In the genomic region with DNA sequence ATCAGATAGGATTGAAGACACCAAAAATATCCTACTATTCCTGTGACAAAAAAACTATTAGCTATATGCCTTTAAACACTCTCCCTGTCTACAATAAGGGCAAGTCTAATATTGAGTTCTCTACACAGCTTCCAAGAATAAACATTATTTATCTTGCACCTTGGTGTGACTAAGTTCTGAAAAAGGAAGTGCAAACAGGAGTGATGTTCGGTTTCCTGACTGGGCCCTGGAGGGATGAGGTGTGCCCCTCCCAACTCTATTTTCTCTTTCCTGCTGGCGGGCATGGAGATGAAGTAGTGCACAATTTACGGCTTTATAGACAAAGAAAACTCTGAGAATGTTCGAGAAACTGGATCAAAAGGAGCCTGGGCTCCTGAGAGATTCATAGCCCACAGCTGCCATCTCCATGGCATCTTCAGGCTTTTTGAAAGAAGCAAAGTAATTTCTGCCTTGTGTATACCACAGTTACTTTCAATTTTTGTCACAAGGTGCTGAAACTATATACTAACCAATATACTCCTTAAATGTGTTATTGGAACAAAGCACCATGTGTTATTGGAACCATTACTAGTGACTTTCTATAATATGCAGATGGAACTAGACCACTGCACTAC, we compare ENCODE assay signal across 16 cellular contexts. TPM values are rescaled to one million over a fixed set of nuclear protein-coding genes. Genes with fewer than 3 reads are reported as not detected.
DNase-seq lines count a peak whose midpoint lies in the region; ATAC-seq and TF ChIP-seq lines count a peak whose summit lies in the region.
"Had no signal": no experiment of that assay in that cellular context is flagged by ENCODE, and none has a peak within 500 bp of the region (broad histone marks: within the 10 kb centered on the region; RNA-seq: fewer than 3 reads in every experiment).

No MANE protein-coding gene starts in this region.

- no peaks in the 10 kb centered on the region for H3K36me3 ChIP-seq in hepatocyte (replicated peaks; ENCODE audit: insufficient read depth, low read depth)

- no peaks in the 10 kb centered on the region for H3K9me3 ChIP-seq in hepatocyte (ENCODE audit: low read depth)

- no peaks in the 10 kb centered on the region for H4K20me1 ChIP-seq in hepatocyte (ENCODE audit: insufficient read depth, poor library complexity, severe bottlenecking)

- no peak overlapping the region for H3K4me3 Mint-ChIP-seq in stimulated activated memory B cell treated with anti-CD40 and anti-IgM and Interleukin-4, amounts not matched to agents 10 μg/mL and 1 μg/mL and 100 μg/mL, for 72 hours
- H3K4me3 Mint-ChIP-seq: activated CD4-positive, alpha-beta memory T cell treated with anti-CD3 and anti-CD28 coated beads, Interleukin-2, amount 10 ng/mL, durations not matched to agents 7 days and 5 days; activated naive CD8-positive, alpha-beta T cell treated with anti-CD3 and anti-CD28 coated beads, Interleukin-2, amount 10 ng/mL, durations not matched to agents 7 days and 5 days; CD8-positive, alpha-beta memory T cell had no signal

- H3K79me2 ChIP-seq in hepatocyte = no peaks in the 10 kb centered on the region

- no peaks in the 10 kb centered on the region for H3K9me2 ChIP-seq in hepatocyte (replicated peaks; ENCODE audit: insufficient read depth)

- ATAC-seq in GM18873 (IDR thresholded peaks at IDR 0.05; ENCODE audit: low FRiP score, unreplicated experiment) (peak; percentile 93), GM21576 (IDR thresholded peaks at IDR 0.05; ENCODE audit: unreplicated experiment) (peak; percentile 92), HG03095 (IDR thresholded peaks at IDR 0.05; ENCODE audit: unreplicated experiment) (peak; percentile 93)
- no peak for ATAC-seq in stimulated activated memory B cell treated with anti-CD40 and anti-IgM and Interleukin-4, amounts not matched to agents 10 μg/mL and 1 μg/mL and 100 μg/mL, for 72 hours

- H3K4me1 Mint-ChIP-seq in stimulated activated memory B cell treated with anti-CD40 and anti-IgM and Interleukin-4, amounts not matched to agents 10 μg/mL and 1 μg/mL and 100 μg/mL, for 72 hours = peaks cover 10% of the 10 kb centered on the region
- H3K4me1 Mint-ChIP-seq: CD8-positive, alpha-beta memory T cell had no signal

- no peak overlapping the region for H3K27ac ChIP-seq in hepatocyte
- H3K27ac ChIP-seq: coronary artery had no signal

- H3K9me3 Mint-ChIP-seq in stimulated activated memory B cell treated with anti-CD40 and anti-IgM and Interleukin-4, amounts not matched to agents 10 μg/mL and 1 μg/mL and 100 μg/mL, for 72 hours = no peaks in the 10 kb centered on the region
- H3K9me3 Mint-ChIP-seq: activated CD4-positive, alpha-beta memory T cell treated with anti-CD3 and anti-CD28 coated beads, Interleukin-2, amount 10 ng/mL, durations not matched to agents 7 days and 5 days; activated naive CD8-positive, alpha-beta T cell treated with anti-CD3 and anti-CD28 coated beads, Interleukin-2, amount 10 ng/mL, durations not matched to agents 7 days and 5 days had no signal

- H2AFZ ChIP-seq in hepatocyte = no peak overlapping the region

- no peaks in the 10 kb centered on the region for H3K27me3 ChIP-seq in hepatocyte

- H3K27ac Mint-ChIP-seq in stimulated activated memory B cell treated with anti-CD40 and anti-IgM and Interleukin-4, amounts not matched to agents 10 μg/mL and 1 μg/mL and 100 μg/mL, for 72 hours = no peak overlapping the region
- H3K27ac Mint-ChIP-seq: activated CD4-positive, alpha-beta memory T cell treated with anti-CD3 and anti-CD28 coated beads, Interleukin-2, amount 10 ng/mL, durations not matched to agents 7 days and 5 days; activated naive CD8-positive, alpha-beta T cell treated with anti-CD3 and anti-CD28 coated beads, Interleukin-2, amount 10 ng/mL, durations not matched to agents 7 days and 5 days had no signal

- H3K27me3 Mint-ChIP-seq in stimulated activated memory B cell treated with anti-CD40 and anti-IgM and Interleukin-4, amounts not matched to agents 10 μg/mL and 1 μg/mL and 100 μg/mL, for 72 hours = peaks cover 11% of the 10 kb centered on the region
- H3K27me3 Mint-ChIP-seq: activated CD4-positive, alpha-beta memory T cell treated with anti-CD3 and anti-CD28 coated beads, Interleukin-2, amount 10 ng/mL, durations not matched to agents 7 days and 5 days; activated naive CD8-positive, alpha-beta T cell treated with anti-CD3 and anti-CD28 coated beads, Interleukin-2, amount 10 ng/mL, durations not matched to agents 7 days and 5 days; CD8-positive, alpha-beta memory T cell had no signal

- no peaks in the 10 kb centered on the region for H3K36me3 Mint-ChIP-seq in stimulated activated memory B cell treated with anti-CD40 and anti-IgM and Interleukin-4, amounts not matched to agents 10 μg/mL and 1 μg/mL and 100 μg/mL, for 72 hours
- H3K36me3 Mint-ChIP-seq: activated naive CD8-positive, alpha-beta T cell treated with anti-CD3 and anti-CD28 coated beads, Interleukin-2, amount 10 ng/mL, durations not matched to agents 7 days and 5 days; CD8-positive, alpha-beta memory T cell had no signal

- H3K4me3 ChIP-seq in hepatocyte = no peak overlapping the region
- H3K4me3 ChIP-seq: coronary artery had no signal

- 85% methylated on average over 4 of the region's 4 CpGs for whole genome bisulfite sequencing in hepatocyte (ENCODE audit: low lambda C conversion rate, missing lambda C conversion rate)

- H3K4me1 ChIP-seq in hepatocyte (ENCODE audit: insufficient read depth) = no peaks in the 10 kb centered on the region

- no peak overlapping the region for H3K4me2 ChIP-seq in hepatocyte

- TF ChIP-seq CTCF in hepatocyte (IDR thresholded peaks at IDR 0.05; ENCODE audit: poor library complexity) = no peak

- DNase-seq in UCSD-AML1 (lab: John Stamatoyannopoulos, UW; ENCODE audit: unreplicated experiment) (peak; percentile 12), hepatocyte (ENCODE audit: low spot score) (no peak), DMS114 treated with DMSO at 0.1 percent for 48 hours (lab: John Stamatoyannopoulos, UW; ENCODE audit: unreplicated experiment) (no peak), iPS-NIHi11 (ENCODE audit: low spot score) (no peak)
- DNase-seq: activated CD4-positive, alpha-beta memory T cell treated with anti-CD3 and anti-CD28 coated beads, Interleukin-2, amount 10 ng/mL, durations not matched to agents 7 days and 5 days; activated naive CD8-positive, alpha-beta T cell treated with anti-CD3 and anti-CD28 coated beads, Interleukin-2, amount 10 ng/mL, durations not matched to agents 7 days and 5 days; CD8-positive, alpha-beta memory T cell; left colon; NCI-H146; stimulated activated CD4-positive, alpha-beta T cell treated with anti-CD3 and anti-CD28 coated beads, Interleukin-1b, Interleukin-23, amount 100 ng/mL, for 48 hours had no signal

RNA-seq across cellular contexts. Expression of gene LRATD1, which starts 22.3 kb away (rescaled TPM):
- total RNA-seq in hepatocyte = 35.1 and 42.1 TPM in 2 replicates
- polyA plus RNA-seq in hepatocyte = 44.4 and 49.9 TPM in 2 replicates
- total RNA-seq: activated CD4-positive, alpha-beta memory T cell treated with anti-CD3 and anti-CD28 coated beads, Interleukin-2, amount 10 ng/mL, durations not matched to agents 7 days and 5 days; activated naive CD8-positive, alpha-beta T cell treated with anti-CD3 and anti-CD28 coated beads, Interleukin-2, amount 10 ng/mL, durations not matched to agents 7 days and 5 days; CD8-positive, alpha-beta memory T cell; osteocyte had no signal
- polyA plus RNA-seq: CD8-positive, alpha-beta memory T cell had no signal
